23 cellular contexts compared by ENCODE assay signal in genomic region chr20:33002087-33002808, GRCh38. TPM values are rescaled to one million over a fixed set of nuclear protein-coding genes. Genes with fewer than 3 reads are reported as not detected.
"Had no signal": no experiment of that assay in that cellular context is flagged by ENCODE, and none has a peak within 500 bp of the region (broad histone marks: within the 10 kb centered on the region; RNA-seq: fewer than 3 reads in every experiment).

No MANE protein-coding gene starts in this region.

- H3K36me3 ChIP-seq: esophagus squamous epithelium, left ventricle myocardium inferior, pancreas, suprapubic skin had no signal

- H3K4me3 Mint-ChIP-seq: activated B cell treated with CpG ODN at 0.5 μM for 24 hours; activated CD4-positive, alpha-beta T cell treated with anti-CD3 and anti-CD28 coated beads, Interleukin-2, amount 10 ng/mL, durations not matched to agents 24 days and 14 days; activated CD8-positive, alpha-beta T cell treated with anti-CD3 and anti-CD28 coated beads, Interleukin-2, amount 10 ng/mL, durations not matched to agents 7 days and 5 days; activated naive CD4-positive, alpha-beta T cell treated with anti-CD3 and anti-CD28 coated beads, Interleukin-2, amount 10 ng/mL, durations not matched to agents 7 days and 5 days; activated T-helper 1 cell treated with anti-CD3 and anti-CD28 coated beads, Interleukin-12 subunit alpha, Interleukin-12 subunit beta, Interleukin-2, Interleukin-4 antibody, amounts not matched to agents 30 ng/mL and 10 ng/mL and 1 ng/mL, durations not matched to agents 14 hours and 24 hours and 36 hours; brain; memory B cell had no signal

- H3K27ac Mint-ChIP-seq: activated B cell treated with CpG ODN at 0.5 μM for 24 hours; activated CD4-positive, alpha-beta T cell treated with anti-CD3 and anti-CD28 coated beads, Interleukin-2, amount 10 ng/mL, durations not matched to agents 24 days and 14 days; activated CD8-positive, alpha-beta T cell treated with anti-CD3 and anti-CD28 coated beads, Interleukin-2, amount 10 ng/mL, durations not matched to agents 7 days and 5 days; activated naive CD4-positive, alpha-beta T cell treated with anti-CD3 and anti-CD28 coated beads, Interleukin-2, amount 10 ng/mL, durations not matched to agents 7 days and 5 days; activated T-helper 1 cell treated with anti-CD3 and anti-CD28 coated beads, Interleukin-12 subunit alpha, Interleukin-12 subunit beta, Interleukin-2, Interleukin-4 antibody, amounts not matched to agents 30 ng/mL and 10 ng/mL and 1 ng/mL, durations not matched to agents 14 hours and 24 hours and 36 hours; brain; memory B cell had no signal

- ATAC-seq: activated CD8-positive, alpha-beta T cell treated with anti-CD3 and anti-CD28 coated beads, Interleukin-2, amount 10 ng/mL, durations not matched to agents 7 days and 5 days; pancreas had no signal

- DNase-seq: activated B cell treated with CpG ODN at 0.5 μM for 24 hours; activated CD4-positive, alpha-beta T cell treated with anti-CD3 and anti-CD28 coated beads, Interleukin-2, amount 10 ng/mL, durations not matched to agents 24 days and 14 days; activated CD8-positive, alpha-beta memory T cell treated with anti-CD3 and anti-CD28 coated beads, Interleukin-2, amount 50 U/mL, for 4 hours; activated CD8-positive, alpha-beta T cell treated with anti-CD3 and anti-CD28 coated beads, Interleukin-2, amount 10 ng/mL, durations not matched to agents 7 days and 5 days; activated naive CD4-positive, alpha-beta T cell treated with anti-CD3 and anti-CD28 coated beads, Interleukin-2, amount 10 ng/mL, durations not matched to agents 7 days and 5 days; cortex of kidney; effector CD4-positive, alpha-beta T cell; esophagus squamous epithelium; hippocampal formation; left ventricle myocardium inferior; stimulated activated CD4-positive, alpha-beta T cell treated with anti-CD3 and anti-CD28 coated beads, Interleukin-2, amount 100 ng/mL, for 48 hours; stimulated activated naive CD4-positive, alpha-beta T cell; trophoblast cell had no signal

- H3K36me3 Mint-ChIP-seq: activated naive CD4-positive, alpha-beta T cell treated with anti-CD3 and anti-CD28 coated beads, Interleukin-2, amount 10 ng/mL, durations not matched to agents 7 days and 5 days; brain had no signal

- H3K27ac ChIP-seq: esophagus squamous epithelium, left ventricle myocardium inferior, pancreas, suprapubic skin had no signal

- H3K27me3 ChIP-seq: pancreas, suprapubic skin had no signal

- H3K4me1 ChIP-seq: esophagus squamous epithelium, left ventricle myocardium inferior, pancreas, suprapubic skin had no signal

- H3K4me1 Mint-ChIP-seq: brain had no signal

- H3K27me3 Mint-ChIP-seq: activated B cell treated with CpG ODN at 0.5 μM for 24 hours; activated CD4-positive, alpha-beta T cell treated with anti-CD3 and anti-CD28 coated beads, Interleukin-2, amount 10 ng/mL, durations not matched to agents 24 days and 14 days had no signal

- H3K9me3 ChIP-seq: esophagus squamous epithelium, pancreas had no signal

- H3K4me3 ChIP-seq: esophagus squamous epithelium, left ventricle myocardium inferior, pancreas, suprapubic skin had no signal

RNA-seq across cellular contexts. Expression of gene SUN5, which starts 2.0 kb away (rescaled TPM):
- total RNA-seq: activated B cell treated with CpG ODN at 0.5 μM for 24 hours; activated CD4-positive, alpha-beta T cell treated with anti-CD3 and anti-CD28 coated beads, Interleukin-2, amount 10 ng/mL, durations not matched to agents 24 days and 14 days; activated CD8-positive, alpha-beta T cell treated with anti-CD3 and anti-CD28 coated beads, Interleukin-2, amount 10 ng/mL, durations not matched to agents 7 days and 5 days; activated T-helper 1 cell treated with anti-CD3 and anti-CD28 coated beads, Interleukin-12 subunit alpha, Interleukin-12 subunit beta, Interleukin-2, Interleukin-4 antibody, amounts not matched to agents 30 ng/mL and 10 ng/mL and 1 ng/mL, durations not matched to agents 14 hours and 24 hours and 36 hours; endothelial cell of umbilical vein; esophagus squamous epithelium; fibroblast of villous mesenchyme; left ventricle myocardium inferior; pancreas; suprapubic skin; T-helper 1 cell treated with Interleukin-12 subunit alpha and Interleukin-12 subunit beta and Interleukin-4 antibody, amounts not matched to agents 30 ng/mL and 1 ng/mL, for 36 hours had no signal
- polyA plus RNA-seq: endothelial cell of umbilical vein, keratinocyte, neural cell, pancreas had no signal

RNA-seq across cellular contexts. Expression of gene BPIFB2, which starts 5.3 kb away (rescaled TPM):
- total RNA-seq: activated B cell treated with CpG ODN at 0.5 μM for 24 hours; activated CD4-positive, alpha-beta T cell treated with anti-CD3 and anti-CD28 coated beads, Interleukin-2, amount 10 ng/mL, durations not matched to agents 24 days and 14 days; activated CD8-positive, alpha-beta T cell treated with anti-CD3 and anti-CD28 coated beads, Interleukin-2, amount 10 ng/mL, durations not matched to agents 7 days and 5 days; activated T-helper 1 cell treated with anti-CD3 and anti-CD28 coated beads, Interleukin-12 subunit alpha, Interleukin-12 subunit beta, Interleukin-2, Interleukin-4 antibody, amounts not matched to agents 30 ng/mL and 10 ng/mL and 1 ng/mL, durations not matched to agents 14 hours and 24 hours and 36 hours; endothelial cell of umbilical vein; fibroblast of villous mesenchyme; left ventricle myocardium inferior; suprapubic skin; T-helper 1 cell treated with Interleukin-12 subunit alpha and Interleukin-12 subunit beta and Interleukin-4 antibody, amounts not matched to agents 30 ng/mL and 1 ng/mL, for 36 hours had no signal
- polyA plus RNA-seq: endothelial cell of umbilical vein, keratinocyte, neural cell had no signal

RNA-seq across cellular contexts. Expression of gene BPIFB6, which starts 29.2 kb away (rescaled TPM):
- total RNA-seq: activated B cell treated with CpG ODN at 0.5 μM for 24 hours; activated CD4-positive, alpha-beta T cell treated with anti-CD3 and anti-CD28 coated beads, Interleukin-2, amount 10 ng/mL, durations not matched to agents 24 days and 14 days; activated CD8-positive, alpha-beta T cell treated with anti-CD3 and anti-CD28 coated beads, Interleukin-2, amount 10 ng/mL, durations not matched to agents 7 days and 5 days; activated T-helper 1 cell treated with anti-CD3 and anti-CD28 coated beads, Interleukin-12 subunit alpha, Interleukin-12 subunit beta, Interleukin-2, Interleukin-4 antibody, amounts not matched to agents 30 ng/mL and 10 ng/mL and 1 ng/mL, durations not matched to agents 14 hours and 24 hours and 36 hours; endothelial cell of umbilical vein; esophagus squamous epithelium; fibroblast of villous mesenchyme; left ventricle myocardium inferior; pancreas; suprapubic skin; T-helper 1 cell treated with Interleukin-12 subunit alpha and Interleukin-12 subunit beta and Interleukin-4 antibody, amounts not matched to agents 30 ng/mL and 1 ng/mL, for 36 hours had no signal
- polyA plus RNA-seq: endothelial cell of umbilical vein, keratinocyte, neural cell, pancreas had no signal

RNA-seq across cellular contexts. Expression of gene BPIFB3, which starts 51.5 kb away (rescaled TPM):
- total RNA-seq: activated B cell treated with CpG ODN at 0.5 μM for 24 hours; activated CD4-positive, alpha-beta T cell treated with anti-CD3 and anti-CD28 coated beads, Interleukin-2, amount 10 ng/mL, durations not matched to agents 24 days and 14 days; activated CD8-positive, alpha-beta T cell treated with anti-CD3 and anti-CD28 coated beads, Interleukin-2, amount 10 ng/mL, durations not matched to agents 7 days and 5 days; activated T-helper 1 cell treated with anti-CD3 and anti-CD28 coated beads, Interleukin-12 subunit alpha, Interleukin-12 subunit beta, Interleukin-2, Interleukin-4 antibody, amounts not matched to agents 30 ng/mL and 10 ng/mL and 1 ng/mL, durations not matched to agents 14 hours and 24 hours and 36 hours; endothelial cell of umbilical vein; esophagus squamous epithelium; fibroblast of villous mesenchyme; left ventricle myocardium inferior; pancreas; suprapubic skin; T-helper 1 cell treated with Interleukin-12 subunit alpha and Interleukin-12 subunit beta and Interleukin-4 antibody, amounts not matched to agents 30 ng/mL and 1 ng/mL, for 36 hours had no signal
- polyA plus RNA-seq: endothelial cell of umbilical vein, keratinocyte, neural cell, pancreas had no signal
